ENCODE assay signal across 3 cellular contexts in genomic region chr5:148963679-148964078, GRCh38.
TF ChIP-seq lines count a peak whose summit lies in the region.

No MANE protein-coding gene starts in this region.

TF ChIP-seq in liver, 16 proteins besides CTCF, POLR2A, EP300 and RAD21 (continued from another document):
- TF ChIP-seq REST (IDR thresholded peaks at IDR 0.05) (no peak), MAX (IDR thresholded peaks at IDR 0.05) (peak; percentile 14), EGR1 (IDR thresholded peaks at IDR 0.05; ENCODE audit: low read depth in 2 of 2) (no peak)

TF ChIP-seq in HepG2, 621 proteins besides CTCF, POLR2A, EP300 and RAD21 (continued from another document):
- TF ChIP-seq TFDP2 (CRISPR knock-in tag; IDR thresholded peaks at IDR 0.05) (no peak), ZFP41 (CRISPR knock-in tag; IDR thresholded peaks at IDR 0.05; ENCODE audit: borderline replicate concordance) (no peak), PHF5A (CRISPR knock-in tag; IDR thresholded peaks at IDR 0.05; ENCODE audit: low read depth, unreplicated experiment) (no peak), PAWR (CRISPR knock-in tag; IDR thresholded peaks at IDR 0.05; ENCODE audit: borderline replicate concordance) (no peak), PHB2 (IDR thresholded peaks at IDR 0.05; ENCODE audit: partially characterized antibody) (no peak)
TF ChIP-seq in HepG2: peak in this region for 0.

TF ChIP-seq in endothelial cell of umbilical vein, 7 proteins besides CTCF, POLR2A, EP300 and RAD21 (continued from another document):
- no peak for TF ChIP-seq MAX (IDR thresholded peaks at IDR 0.05; ENCODE audit: insufficient read depth, insufficient read length)
- no peak for TF ChIP-seq MYC (IDR thresholded peaks at IDR 0.05; ENCODE audit: low read depth, low read length)
